Comparison of ENCODE assay signal across 9 cellular contexts in genomic region chr1:32901823-32902534, GRCh38. TPM values are rescaled to one million over a fixed set of nuclear protein-coding genes. Genes with fewer than 3 reads are reported as not detected.
DNase-seq lines count a peak whose midpoint lies in the region; ATAC-seq, FAIRE-seq and TF ChIP-seq lines count a peak whose summit lies in the region.
"Had no signal": no experiment of that assay in that cellular context is flagged by ENCODE, and none has a peak within 500 bp of the region (broad histone marks: within the 10 kb centered on the region; RNA-seq: fewer than 3 reads in every experiment).

No MANE protein-coding gene starts in this region.

- SMC1A ChIA-PET in GM12878 (lab: Charles Lee; ENCODE audit: uncharacterized antibody, unreplicated experiment): no interaction called here

- no peaks in the 10 kb centered on the region for H3K36me3 ChIP-seq in GM12878 (ENCODE audit: control insufficient read depth in 2 of 2, insufficient read depth in 2 of 2, low read length in 1 of 2)
- H3K36me3 ChIP-seq in thyroid gland: no peaks in the 10 kb centered on the region

- no peaks in the 10 kb centered on the region for H3K79me2 ChIP-seq in GM12878 (ENCODE audit: control insufficient read depth, insufficient read depth, low read length)

- H3K9ac ChIP-seq in GM12878 (ENCODE audit: control insufficient read depth, insufficient read depth, low read length): no peak overlapping the region

- no peaks in the 10 kb centered on the region for H3K9me3 Mint-ChIP-seq in activated T-cell treated with anti-CD3 and anti-CD28 coated beads, Interleukin-2, amount 50 U/mL, for 4 hours

- H3K9me3 ChIP-seq in GM12878 (replicated peaks; ENCODE audit: control insufficient read depth, insufficient read depth, low read length): no peaks in the 10 kb centered on the region
- no peaks in the 10 kb centered on the region for H3K9me3 ChIP-seq in thyroid gland

- no peaks in the 10 kb centered on the region for H3K36me3 Mint-ChIP-seq in activated T-cell treated with anti-CD3 and anti-CD28 coated beads, Interleukin-2, amount 50 U/mL, for 4 hours (ENCODE audit: insufficient read depth)

- H2AFZ ChIP-seq in GM12878 (ENCODE audit: control insufficient read depth, low read depth, low read length): no peak overlapping the region; the same call in 1 of the 2 replicates

- POLR2A ChIA-PET in GM12878 (lab: Charles Lee): no interaction called here

- peaks cover 48% of the 10 kb centered on the region for H3K27me3 Mint-ChIP-seq in activated T-cell treated with anti-CD3 and anti-CD28 coated beads, Interleukin-2, amount 50 U/mL, for 4 hours (ENCODE audit: low read depth)

- H3K4me3 ChIP-seq in GM12878 (no peak overlapping the region; the same call in 1 of the 2 replicates), lower leg skin (ENCODE audit: low read depth, poor library complexity, severe bottlenecking) (peak overlapping the region; percentile 36), thyroid gland (replicated peaks in 1 of 3) (peak overlapping the region; percentile 47 to 78 (median 71))

- ATAC-seq in activated T-cell treated with anti-CD3 and anti-CD28 coated beads, Interleukin-2, amount 50 U/mL, for 4 hours: no peak
- ATAC-seq in GM12878: no peak
- no peak for ATAC-seq in GM19328 (IDR thresholded peaks at IDR 0.05; ENCODE audit: unreplicated experiment)
- ATAC-seq in GM18505 (IDR thresholded peaks at IDR 0.05; ENCODE audit: unreplicated experiment): no peak

- TF ChIP-seq CTCF in GM12878 (IDR thresholded peaks at IDR 0.05 in 2 of 3, conservative IDR thresholded peaks at IDR 0.05 in 1 of 3; ENCODE audit: control insufficient read depth in 2 of 3, extremely low read depth in 1 of 3, insufficient read depth in 1 of 3, low read depth in 3 of 3, low read length in 3 of 3): no peak
- TF ChIP-seq CTCF in lower leg skin (IDR thresholded peaks at IDR 0.05): no peak
- TF ChIP-seq CTCF in thyroid gland (IDR thresholded peaks at IDR 0.05): no peak

- no peak for TF ChIP-seq EP300 in GM12878 (IDR thresholded peaks at IDR 0.05; ENCODE audit: borderline replicate concordance in 1 of 2, control insufficient read depth in 1 of 2, low read depth in 2 of 2, low read length in 2 of 2)

- H4K20me1 ChIP-seq in GM12878 (ENCODE audit: control insufficient read depth, insufficient read depth): no peaks in the 10 kb centered on the region

- H3K4me2 ChIP-seq in GM12878 (ENCODE audit: control insufficient read depth, insufficient read depth): peak overlapping the region; percentile 60; the same call in 1 of the 2 replicates

- H3K4me1 ChIP-seq in GM12878 (ENCODE audit: control insufficient read depth, insufficient read depth, low read length) (no peaks in the 10 kb centered on the region), thyroid gland (peaks cover 9 to 13% of the 10 kb centered on the region in 2 donors)

- intact Hi-C loops in GM12878 (cut with micrococcal nuclease; ENCODE audit: unreplicated experiment): no loop called here
- intact Hi-C loops in lower leg skin (cut with DNase I; ENCODE audit: low total_unique reads): no loop called here
- intact Hi-C loops in thyroid gland (cut with DNase I): no loop called here

- no TSS peak for BruUV-seq in GM12878 (replicated peaks; lab: Mats Ljungman, UMichigan)

- H3K27ac ChIP-seq in GM12878 (ENCODE audit: control insufficient read depth, insufficient read depth): no peak overlapping the region
- H3K27ac ChIP-seq in thyroid gland: no peak overlapping the region

- peaks cover 7% of the 10 kb centered on the region for H3K4me1 Mint-ChIP-seq in activated T-cell treated with anti-CD3 and anti-CD28 coated beads, Interleukin-2, amount 50 U/mL, for 4 hours (ENCODE audit: low read depth)

- H3K27me3 ChIP-seq in GM12878 (replicated peaks in 1 of 2; ENCODE audit: control insufficient read depth in 2 of 2, insufficient read depth in 2 of 2, low read length in 1 of 2): peaks cover 2 to 7% of the 10 kb centered on the region in 2 experiments
- no peaks in the 10 kb centered on the region for H3K27me3 ChIP-seq in thyroid gland

- TF ChIP-seq POLR2A in GM12878 (IDR thresholded peaks at IDR 0.05; ENCODE audit: low read depth, low read length) (no peak), lower leg skin (IDR thresholded peaks at IDR 0.05) (no peak), thyroid gland (IDR thresholded peaks at IDR 0.05) (no peak), GM18505 (IDR thresholded peaks at IDR 0.05; ENCODE audit: borderline replicate concordance, extremely low read depth, insufficient read depth, insufficient read length) (no peak)

- FAIRE-seq in GM12878 (lab: Jason Lieb, UNC): no peak

- CTCF ChIA-PET in GM12878 (lab: Yijun Ruan, JAX): interaction anchor here (1.7 kb wide), 1 partner anchor 10 kb away, joined by 4 read pairs; no protein-coding TSS in a partner anchor

- RAD21 ChIA-PET in GM12878 (lab: Charles Lee; ENCODE audit: unreplicated experiment): interaction anchor here (0.5 kb wide), 1 partner anchor 381 kb away, joined by 3 read pairs; no protein-coding TSS in a partner anchor

- H3K4me3 Mint-ChIP-seq in activated T-cell treated with anti-CD3 and anti-CD28 coated beads, Interleukin-2, amount 50 U/mL, for 4 hours: peak overlapping the region; percentile 69

- TF ChIP-seq RAD21 in GM12878 (IDR thresholded peaks at IDR 0.05; ENCODE audit: insufficient read depth, low read depth, low read length): no peak

- in situ Hi-C loops in GM12878 (cut with MboI): no loop called here

- 70% methylated on average over 21 of the region's 24 CpGs for WGBS in GM12878 (ENCODE audit: insufficient coverage, insufficient replicate concordance, low lambda C conversion rate, missing lambda C conversion rate)
- WGBS in lower leg skin, 2 donors: 42% methylated on average over 24 of the region's 24 CpGs
- WGBS in thyroid gland, 2 donors: 55% methylated on average over 18 to 23 of the region's 24 CpGs

- no peak for DNase-seq in activated T-cell treated with anti-CD3 and anti-CD28 coated beads, Interleukin-2, amount 50 U/mL, for 4 hours
- no peak for DNase-seq in activated T-cell treated with anti-CD3 and anti-CD28 coated beads for 4 hours
- DNase-seq in GM12878 (ENCODE audit: low read depth, low spot score): no peak
- DNase-seq in lower leg skin (ENCODE audit: low spot score in 2 of 2): no peak
- DNase-seq in thyroid gland: no peak
- no peak for DNase-seq in NCI-H510A treated with DMSO at 0.1 percent for 48 hours (lab: John Stamatoyannopoulos, UW)
- DNase-seq: activated CD4-positive, CD25-positive, alpha-beta regulatory T cell treated with anti-CD3 and anti-CD28 coated beads, Interleukin-2, amount 50 U/mL, for 72 hours had no signal

RNA-seq across cellular contexts. Expression of gene TMEM54, which starts 0.8 kb away (rescaled TPM):
- under 1 TPM; 0.61 to 0.89 (median 0.87) TPM for total RNA-seq in activated T-cell treated with anti-CD3 and anti-CD28 coated beads, Interleukin-2, amount 50 U/mL, for 4 hours
- 0.93 and 1.4 TPM in 2 replicates for total RNA-seq in GM12878 (2013; cell fraction: nucleolus; rRNA removed)
- total RNA-seq in GM12878 (2014; rRNA removed) (0.34 and 0.71 TPM in 2 replicates), GM12878 (2014; rRNA removed; fragmentation: Illumina TruSeq; extraction: Trizol) (0.18 and 0.45 TPM in 2 replicates), GM12878 (2021) (0.59 and 1.1 TPM in 2 replicates), lower leg skin (100 to 1,000 TPM; 122 to 245 (median 198) TPM), thyroid gland (100 to 1,000 TPM in 2 of 4 donors, 10 to 100 TPM in 2; 32.6 to 158 (median 101) TPM)
- polyA plus RNA-seq in GM12878 (2011; ENCODE audit: low read depth): 0.33 TPM
- polyA plus RNA-seq in GM12878 (2011; rRNA removed) (0.63 and 0.80 TPM in 2 replicates), GM12878 (2014; fragmentation: Illumina TruSeq; extraction: Trizol) (0.16 TPM in 1 of 2 replicates, not detected in the other), GM12878 (2014; fragmentation: Nextera tagmentation; extraction: Ambion mirVana) (under 1 TPM in 1 of 2 experiments, not detected in 1; 0.07 TPM), GM12878 (2014; rRNA removed) (0.56 and 0.76 TPM in 2 replicates), GM12878 (2016; fragmentation: Nextera tagmentation; extraction: Ambion mirVana) (under 1 TPM; 0.71 to 0.94 TPM)
- polyA plus RNA-seq in GM12878 (2011; cell fraction: cytosol; rRNA removed): 3.4 and 4.0 TPM in 2 replicates
- 0.82 and 1.3 TPM in 2 replicates for polyA plus RNA-seq in GM12878 (2011; cell fraction: nucleus; rRNA removed)
- polyA plus RNA-seq in GM12878 (2012): 0.45 and 0.91 TPM in 2 replicates
- polyA minus RNA-seq in GM12878 (2011; rRNA and poly(A)+ RNA removed): 1.2 and 2.3 TPM in 2 replicates
- polyA minus RNA-seq in GM12878 (2011; cell fraction: cytosol; rRNA and poly(A)+ RNA removed): not detected in 2 replicates
- 0.67 TPM in 1 of 2 replicates, not detected in the other for polyA minus RNA-seq in GM12878 (2011; cell fraction: nucleus; rRNA and poly(A)+ RNA removed)

RNA-seq across cellular contexts. Expression of gene HPCA, which starts 15.7 kb away (rescaled TPM):
- total RNA-seq in activated T-cell treated with anti-CD3 and anti-CD28 coated beads, Interleukin-2, amount 50 U/mL, for 4 hours: not detected
- 0.35 TPM in 1 of 2 replicates, not detected in the other for total RNA-seq in GM12878 (2013; cell fraction: nucleolus; rRNA removed)
- total RNA-seq in GM12878 (2014; rRNA removed): not detected in 2 replicates
- not detected in 2 replicates for total RNA-seq in GM12878 (2014; rRNA removed; fragmentation: Illumina TruSeq; extraction: Trizol)
- not detected in 2 replicates for total RNA-seq in GM12878 (2021)
- polyA plus RNA-seq in GM12878 (2011; ENCODE audit: low read depth): not detected
- 0.11 TPM in 1 of 2 replicates, not detected in the other for polyA plus RNA-seq in GM12878 (2011; rRNA removed)
- polyA plus RNA-seq in GM12878 (2011; cell fraction: cytosol; rRNA removed): 0.06 and 0.12 TPM in 2 replicates
- 0.48 and 1.8 TPM in 2 replicates for polyA plus RNA-seq in GM12878 (2011; cell fraction: nucleus; rRNA removed)
- 0.07 TPM in 1 of 2 replicates, not detected in the other for polyA plus RNA-seq in GM12878 (2012)
- polyA plus RNA-seq in GM12878 (2014; fragmentation: Illumina TruSeq; extraction: Trizol): not detected in 2 replicates
- polyA plus RNA-seq in GM12878 (2014; fragmentation: Nextera tagmentation; extraction: Ambion mirVana): not detected
- not detected in 2 replicates for polyA plus RNA-seq in GM12878 (2014; rRNA removed)
- not detected for polyA plus RNA-seq in GM12878 (2016; fragmentation: Nextera tagmentation; extraction: Ambion mirVana)
- not detected in 2 replicates for polyA minus RNA-seq in GM12878 (2011; rRNA and poly(A)+ RNA removed)
- polyA minus RNA-seq in GM12878 (2011; cell fraction: cytosol; rRNA and poly(A)+ RNA removed): not detected in 2 replicates
- not detected in 2 replicates for polyA minus RNA-seq in GM12878 (2011; cell fraction: nucleus; rRNA and poly(A)+ RNA removed)
- total RNA-seq in lower leg skin: under 1 TPM in 1 of 4 donors, not detected in 3; 0.19 TPM
- not detected for total RNA-seq in thyroid gland

RNA-seq across cellular contexts. Expression of gene FNDC5, which starts 31.3 kb away (rescaled TPM):
- not detected for total RNA-seq in activated T-cell treated with anti-CD3 and anti-CD28 coated beads, Interleukin-2, amount 50 U/mL, for 4 hours
- total RNA-seq in GM12878 (2013; cell fraction: nucleolus; rRNA removed): not detected in 2 replicates
- total RNA-seq in GM12878 (2014; rRNA removed): not detected in 2 replicates
- total RNA-seq in GM12878 (2014; rRNA removed; fragmentation: Illumina TruSeq; extraction: Trizol): not detected in 2 replicates
- total RNA-seq in GM12878 (2021): not detected in 2 replicates
- polyA plus RNA-seq in GM12878 (2011; ENCODE audit: low read depth): 0.35 TPM
- 0.23 and 0.36 TPM in 2 replicates for polyA plus RNA-seq in GM12878 (2011; rRNA removed)
- 0.05 TPM in 1 of 2 replicates, not detected in the other for polyA plus RNA-seq in GM12878 (2011; cell fraction: cytosol; rRNA removed)
- 1.3 and 1.6 TPM in 2 replicates for polyA plus RNA-seq in GM12878 (2011; cell fraction: nucleus; rRNA removed)
- polyA plus RNA-seq in GM12878 (2012): 0.39 and 0.55 TPM in 2 replicates
- polyA plus RNA-seq in GM12878 (2014; fragmentation: Illumina TruSeq; extraction: Trizol): 0.01 TPM in 1 of 2 replicates, not detected in the other
- polyA plus RNA-seq in GM12878 (2014; fragmentation: Nextera tagmentation; extraction: Ambion mirVana): under 1 TPM; 0.14 to 0.26 TPM
- not detected in 2 replicates for polyA plus RNA-seq in GM12878 (2014; rRNA removed)
- under 1 TPM; 0.11 to 0.29 TPM for polyA plus RNA-seq in GM12878 (2016; fragmentation: Nextera tagmentation; extraction: Ambion mirVana)
- 0.10 TPM in 1 of 2 replicates, not detected in the other for polyA minus RNA-seq in GM12878 (2011; rRNA and poly(A)+ RNA removed)
- not detected in 2 replicates for polyA minus RNA-seq in GM12878 (2011; cell fraction: cytosol; rRNA and poly(A)+ RNA removed)
- polyA minus RNA-seq in GM12878 (2011; cell fraction: nucleus; rRNA and poly(A)+ RNA removed): not detected in 2 replicates
- total RNA-seq in lower leg skin: under 1 TPM in 2 of 4 donors, not detected in 2; 0.27 to 0.58 TPM
- total RNA-seq in thyroid gland: 1 to 10 TPM in 3 of 4 donors, under 1 TPM in 1; 0.27 to 4.0 (median 1.5) TPM

Comparison
In these comparisons a context has a peak if more than half of its experiments do, and no peak if none do; other contexts are left out.
1. RNA of gene TMEM54, which starts 0.8 kb away (total RNA-seq): 122 to 245 TPM in lower leg skin and 32.6 to 158 TPM in thyroid gland; 0.61 to 0.89 TPM in activated T-cell treated with anti-CD3 and anti-CD28 coated beads, Interleukin-2, amount 50 U/mL, for 4 hours and 0.18 to 1.4 TPM in GM12878; every median in the first group is over 10 times any median in the second.